12 cellular contexts compared by ENCODE assay signal in genomic region chr20:19885576-19885956, GRCh38.
DNase-seq lines count a peak whose midpoint lies in the region; TF ChIP-seq lines count a peak whose summit lies in the region.
"Had no signal": no experiment of that assay in that cellular context is flagged by ENCODE, and none has a peak within 500 bp of the region (broad histone marks: within the 10 kb centered on the region; RNA-seq: fewer than 3 reads in every experiment).

No MANE protein-coding gene starts in this region.

- no peak for TF ChIP-seq POLR2A in transverse colon (IDR thresholded peaks at IDR 0.05)

- no peaks in the 10 kb centered on the region for H4K20me1 ChIP-seq in PC-9 (ENCODE audit: insufficient read depth)

- H3K36me3 ChIP-seq in PC-9 (ENCODE audit: low read depth) (no peaks in the 10 kb centered on the region), mucosa of stomach (ENCODE audit: control insufficient read depth, insufficient read depth, low read length) (no peaks in the 10 kb centered on the region), transverse colon (no peaks in the 10 kb centered on the region)

- intact Hi-C loops in PC-9 (cut with micrococcal nuclease; ENCODE audit: unreplicated experiment) (loop anchor here (1.0 to 2.0 kb wide), 5 partner anchors 49 to 193 kb away; no protein-coding TSS in a partner anchor), dorsolateral prefrontal cortex (cut with DNase I) (loop anchor here (5.0 to 10.0 kb wide), 6 partner anchors 48 to 193 kb away; no protein-coding TSS in a partner anchor), transverse colon (cut with DNase I; ENCODE audit: low total_unique reads) (loop anchor here (10.0 kb wide), 2 partner anchors 89 to 91 kb away; no protein-coding TSS in a partner anchor)

- no peak overlapping the region for H2AFZ ChIP-seq in PC-9

- H3K27ac ChIP-seq in PC-9, result peak overlapping the region; percentile 96
- peak overlapping the region in 48 of 59 donors; percentile 0 to 98 (median 91) for H3K27ac ChIP-seq in dorsolateral prefrontal cortex
- peak overlapping the region; percentile 86 to 90 (median 88) for H3K27ac ChIP-seq in transverse colon
- H3K27ac ChIP-seq in substantia nigra (ENCODE audit: low read depth, low read length, poor library complexity, severe bottlenecking), result no peak overlapping the region

- POLR2A ChIA-PET in PC-9 (lab: Charles Lee; ENCODE audit: unreplicated experiment), result interaction anchor here (0.7 to 1.1 kb wide), 3 partner anchors 49 to 109 kb away, joined by 7 to 18 read pairs (median 13); no protein-coding TSS in a partner anchor

- no peak for TF ChIP-seq CTCF in PC-9 (conservative IDR thresholded peaks at IDR 0.05)
- no peak for TF ChIP-seq CTCF in dorsolateral prefrontal cortex (IDR thresholded peaks at IDR 0.05 in 54 of 56, conservative IDR thresholded peaks at IDR 0.05 in 2 of 56; ENCODE audit: low read depth in 1 of 56, partially characterized antibody in 56 of 56)
- TF ChIP-seq CTCF in transverse colon (IDR thresholded peaks at IDR 0.05), result no peak
- no peak for TF ChIP-seq CTCF in GM13977 (IDR thresholded peaks at IDR 0.05; ENCODE audit: extremely low read depth, insufficient read depth, missing control alignments)

- H3F3A ChIP-seq in PC-9 (ENCODE audit: insufficient read depth, low read depth), result peaks cover 46% of the 10 kb centered on the region

- CTCF ChIA-PET in PC-9 (lab: Charles Lee), result interaction anchor here (0.9 to 2.1 kb wide), 3 partner anchors 90 to 108 kb away, joined by 3 to 7 read pairs (median 3); no protein-coding TSS in a partner anchor

- no peak for DNase-seq in PC-9
- no peak for DNase-seq in dorsolateral prefrontal cortex
- no peak for DNase-seq in transverse colon
- DNase-seq in substantia nigra (lab: John Stamatoyannopoulos, UW), result no peak
- DNase-seq in GM13977 (ENCODE audit: low spot score), result no peak
- no peak for DNase-seq in HUDEP-2 (lab: John Stamatoyannopoulos, UW; ENCODE audit: unreplicated experiment in 76 of 76)
- DNase-seq: activated CD4-positive, alpha-beta memory T cell treated with anti-CD3 and anti-CD28 coated beads, Interleukin-2, amount 10 ng/mL, durations not matched to agents 7 days and 5 days; activated naive CD4-positive, alpha-beta T cell; CD8-positive, alpha-beta T cell; NCI-H1417 treated with DMSO at 0.1 percent for 48 hours; NCI-H524 treated with DMSO at 0.1 percent for 48 hours had no signal

- BruUV-seq in PC-9 (replicated peaks; lab: Mats Ljungman, UMichigan), result no TSS peak

- 26 to 28% methylated on average over 2 to 5 of the region's 5 CpGs for WGBS in transverse colon (ENCODE audit: low coverage in 1 of 2), 2 donors

- in situ Hi-C loops in transverse colon (cut with MboI; ENCODE audit: low pct_ligation_motif_present in 1 of 4, low pct_unique_long_range_greater_than_20kb in 1 of 4, low sequenced_read_pairs in 3 of 4), result loop anchor here in 1 of 4 donors (25.0 kb wide), 1 partner anchor 98 kb away; no protein-coding TSS in a partner anchor
- in situ Hi-C loops in GM13977 (cut with MboI; ENCODE audit: low pct_unique_long_range_greater_than_20kb, low sequenced_read_pairs, unreplicated experiment), result no loop called here

- TF ChIP-seq EP300 in transverse colon (IDR thresholded peaks at IDR 0.05; ENCODE audit: low read depth), result no peak

- H3K4me1 ChIP-seq in PC-9 (replicated peaks; ENCODE audit: insufficient read depth) (peaks cover 60% of the 10 kb centered on the region), mucosa of stomach (ENCODE audit: control insufficient read depth, insufficient read depth, low read length) (peaks cover 54% of the 10 kb centered on the region), transverse colon (peaks cover 39 to 73% (median 61%) of the 10 kb centered on the region in 4 donors)

- peak overlapping the region; percentile 66 for H3K9ac ChIP-seq in mucosa of stomach (ENCODE audit: low read length)

- H3K4me3 ChIP-seq in PC-9 (peak overlapping the region; percentile 45; the same call in 1 of the 2 replicates), dorsolateral prefrontal cortex (peak overlapping the region in 18 of 59 donors; percentile 29 to 63 (median 54)), mucosa of stomach (ENCODE audit: low read length) (no peak overlapping the region), transverse colon (peak overlapping the region in 3 of 4 donors; percentile 19 to 47 (median 24))

- H3K9me3 ChIP-seq in PC-9 (ENCODE audit: insufficient read depth, low read depth), result no peaks in the 10 kb centered on the region
- H3K9me3 ChIP-seq in mucosa of stomach (ENCODE audit: control insufficient read depth, low read length), result no peaks in the 10 kb centered on the region
- no peaks in the 10 kb centered on the region for H3K9me3 ChIP-seq in transverse colon

- H3K4me2 ChIP-seq in PC-9, result peak overlapping the region; percentile 75

- H3K27me3 ChIP-seq in PC-9 (ENCODE audit: insufficient read depth, low read depth) (no peaks in the 10 kb centered on the region), dorsolateral prefrontal cortex (no peaks in the 10 kb centered on the region), mucosa of stomach (ENCODE audit: control insufficient read depth, insufficient read depth, low read length) (no peaks in the 10 kb centered on the region), transverse colon (no peaks in the 10 kb centered on the region)

- H3K79me2 ChIP-seq in PC-9 (ENCODE audit: low read depth), result no peaks in the 10 kb centered on the region

- no peaks in the 10 kb centered on the region for H3K9me2 ChIP-seq in PC-9 (ENCODE audit: insufficient read depth)
